ENCODE assay signal across 33 cellular contexts in genomic region chr18:22067109-22067508, GRCh38.
"Had no signal": no experiment of that assay in that cellular context is flagged by ENCODE, and none has a peak within 500 bp of the region (broad histone marks: within the 10 kb centered on the region; RNA-seq: fewer than 3 reads in every experiment).

No MANE protein-coding gene starts in this region.

- H3K4me1 ChIP-seq: ascending aorta, breast epithelium had no signal

- H3K27ac ChIP-seq: adrenal gland, ascending aorta, body of pancreas, brain microvascular endothelial cell, breast epithelium, cardiac muscle cell had no signal

- H3K27me3 ChIP-seq: adrenal gland, ascending aorta, body of pancreas, brain microvascular endothelial cell, breast epithelium, cardiac muscle cell had no signal

- FAIRE-seq: astrocyte, bronchial epithelial cell had no signal

- H3K9me3 ChIP-seq: adrenal gland, ascending aorta, body of pancreas, breast epithelium had no signal

- H3K4me3 ChIP-seq: adrenal gland, ascending aorta, body of pancreas, breast epithelium, cardiac muscle cell had no signal

- ATAC-seq: activated naive CD4-positive, alpha-beta T cell treated with anti-CD3 and anti-CD28 coated beads, Interleukin-2, amount 50 U/mL, for 72 hours; activated naive CD8-positive, alpha-beta T cell treated with anti-CD3 and anti-CD28 coated beads, Interleukin-2, amount 50 U/mL, for 24 hours; activated T-cell treated with anti-CD3 and anti-CD28 coated beads, Interleukin-2, amount 50 U/mL, for 4 hours; activated T-cell treated with anti-CD3 and anti-CD28 coated beads, Interleukin-2, amount 50 U/mL, for 72 hours; activated T-helper 17 cell treated with anti-CD3 and anti-CD28 coated beads, Interleukin-2, amount 50 U/mL, for 72 hours; body of pancreas had no signal

- DNase-seq: activated effector memory CD4-positive, alpha-beta T cell treated with anti-CD3 and anti-CD28 coated beads, Interleukin-2, amount 50 U/mL, for 16 hours; activated effector memory CD4-positive, alpha-beta T cell treated with Interleukin-2 at 50 U/mL for 16 hours; activated gamma-delta T cell; activated gamma-delta T cell treated with Interleukin-2 at 50 U/mL for 16 hours; activated naive CD4-positive, alpha-beta T cell; activated naive CD4-positive, alpha-beta T cell treated with anti-CD3 and anti-CD28 coated beads for 36 hours; activated naive CD4-positive, alpha-beta T cell treated with anti-CD3 and anti-CD28 coated beads, Interleukin-2, amount 10 ng/mL, durations not matched to agents 7 days and 5 days; activated naive CD4-positive, alpha-beta T cell treated with anti-CD3 and anti-CD28 coated beads, Interleukin-2, amount 50 U/mL, for 16 hours; activated naive CD4-positive, alpha-beta T cell treated with Interleukin-2 at 50 U/mL for 16 hours; activated naive CD8-positive, alpha-beta T cell treated with anti-CD3 and anti-CD28 coated beads for 36 hours; activated naive CD8-positive, alpha-beta T cell treated with anti-CD3 and anti-CD28 coated beads, Interleukin-2, amount 10 ng/mL, durations not matched to agents 7 days and 5 days; activated naive CD8-positive, alpha-beta T cell treated with anti-CD3 and anti-CD28 coated beads, Interleukin-2, amount 50 U/mL, for 24 hours; activated T-cell treated with anti-CD3 and anti-CD28 coated beads, Interleukin-2, amount 50 U/mL, for 24 hours; activated T-cell treated with anti-CD3 and anti-CD28 coated beads, Interleukin-2, amount 50 U/mL, for 4 hours; activated T-cell treated with anti-CD3 and anti-CD28 coated beads, Interleukin-2, amount 50 U/mL, for 48 hours; activated T-cell treated with anti-CD3 and anti-CD28 coated beads, Interleukin-2, amount 50 U/mL, for 72 hours; adrenal gland; amniotic stem cell; amygdala; anterior cingulate cortex; aorta; brain microvascular endothelial cell; caudate nucleus; central memory CD4-positive, alpha-beta T cell; cerebellar nuclear complex had no signal

- H3K36me3 ChIP-seq: adrenal gland, ascending aorta, brain microvascular endothelial cell, breast epithelium, cardiac muscle cell had no signal
